ENCODE assay signal across 1 cellular context in genomic region chr2:137964066-137964858, GRCh38.
TF ChIP-seq lines count a peak whose summit lies in the region.

Gene HNMT, plus strand, starts transcription at chr2:137964473. Its CDS starts 19 bp downstream, at chr2:137964492.

TF ChIP-seq in K562, 482 proteins besides CTCF, POLR2A, EP300 and RAD21 (continued from another document and continues in another):
- TF ChIP-seq, protein P1, sequence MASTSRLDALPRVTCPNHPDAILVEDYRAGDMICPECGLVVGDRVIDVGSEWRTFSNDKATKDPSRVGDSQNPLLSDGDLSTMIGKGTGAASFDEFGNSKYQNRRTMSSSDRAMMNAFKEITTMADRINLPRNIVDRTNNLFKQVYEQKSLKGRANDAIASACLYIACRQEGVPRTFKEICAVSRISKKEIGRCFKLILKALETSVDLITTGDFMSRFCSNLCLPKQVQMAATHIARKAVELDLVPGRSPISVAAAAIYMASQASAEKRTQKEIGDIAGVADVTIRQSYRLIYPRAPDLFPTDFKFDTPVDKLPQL (IDR thresholded peaks at IDR 0.05; ENCODE audit: extremely low read depth, insufficient read length): no peak
- TF ChIP-seq PBX2 (CRISPR knock-in tag; IDR thresholded peaks at IDR 0.05; ENCODE audit: low read depth) (no peak), PBX2 (tag; conservative IDR thresholded peaks at IDR 0.05; ENCODE audit: low read depth) (peak; percentile 75), ZNF280B (CRISPR knock-in tag; IDR thresholded peaks at IDR 0.05) (no peak), ERF (CRISPR knock-in tag; IDR thresholded peaks at IDR 0.05) (no peak), ZNF311 (CRISPR knock-in tag; IDR thresholded peaks at IDR 0.05) (no peak), ZNF280A (IDR thresholded peaks at IDR 0.05; ENCODE audit: low read depth, partially characterized antibody) (no peak), NR2C1 (IDR thresholded peaks at IDR 0.05) (peak; percentile 87), NR2C1 (tag; IDR thresholded peaks at IDR 0.05) (peak; percentile 87), ESRRA (IDR thresholded peaks at IDR 0.05; ENCODE audit: borderline replicate concordance, low read depth) (no peak), ZNF253 (CRISPR knock-in tag; conservative IDR thresholded peaks at IDR 0.05) (no peak), ZNF239 (CRISPR knock-in tag; IDR thresholded peaks at IDR 0.05) (no peak), SIN3B (IDR thresholded peaks at IDR 0.05; ENCODE audit: low read depth) (no peak), ZNF384 (IDR thresholded peaks at IDR 0.05; ENCODE audit: low read depth, low read length) (peak; percentile 80), KDM2B (CRISPR knock-in tag; IDR thresholded peaks at IDR 0.05) (no peak), MEIS2 (IDR thresholded peaks at IDR 0.05; ENCODE audit: partially characterized antibody) (peak; percentile 85), MBD2 (IDR thresholded peaks at IDR 0.05; ENCODE audit: borderline replicate concordance, low read depth) (no peak; the same call in 1 of the 2 replicates), ZNF75A (CRISPR knock-in tag; IDR thresholded peaks at IDR 0.05) (no peak), ZC3H11A (IDR thresholded peaks at IDR 0.05; ENCODE audit: low read depth, low read length) (no peak), HDAC2 (IDR thresholded peaks at IDR 0.05) (peak; percentile 53; the same call in 1 of the 2 replicates), BMI1 (IDR thresholded peaks at IDR 0.05; ENCODE audit: low read length) (no peak), TAF1 (IDR thresholded peaks at IDR 0.05; ENCODE audit: control insufficient read depth, extremely low read depth, insufficient read depth, low read length, severe bottlenecking) (peak; percentile 17), PHB2 (IDR thresholded peaks at IDR 0.05; ENCODE audit: low read depth) (peak; percentile 37; the same call in 1 of the 2 replicates), ZBTB7A (IDR thresholded peaks at IDR 0.05; ENCODE audit: borderline replicate concordance, control insufficient read depth, low read depth, low read length) (no peak), NR3C1 (CRISPR knock-in tag; IDR thresholded peaks at IDR 0.05) (no peak), IRF2 (CRISPR knock-in tag; IDR thresholded peaks at IDR 0.05) (no peak), ZNF174 (CRISPR knock-in tag; IDR thresholded peaks at IDR 0.05) (no peak), HMG20B (CRISPR knock-in tag; IDR thresholded peaks at IDR 0.05) (no peak), ETV1 (tag; conservative IDR thresholded peaks at IDR 0.05; ENCODE audit: low read depth) (no peak)
- TF ChIP-seq, protein P2, sequence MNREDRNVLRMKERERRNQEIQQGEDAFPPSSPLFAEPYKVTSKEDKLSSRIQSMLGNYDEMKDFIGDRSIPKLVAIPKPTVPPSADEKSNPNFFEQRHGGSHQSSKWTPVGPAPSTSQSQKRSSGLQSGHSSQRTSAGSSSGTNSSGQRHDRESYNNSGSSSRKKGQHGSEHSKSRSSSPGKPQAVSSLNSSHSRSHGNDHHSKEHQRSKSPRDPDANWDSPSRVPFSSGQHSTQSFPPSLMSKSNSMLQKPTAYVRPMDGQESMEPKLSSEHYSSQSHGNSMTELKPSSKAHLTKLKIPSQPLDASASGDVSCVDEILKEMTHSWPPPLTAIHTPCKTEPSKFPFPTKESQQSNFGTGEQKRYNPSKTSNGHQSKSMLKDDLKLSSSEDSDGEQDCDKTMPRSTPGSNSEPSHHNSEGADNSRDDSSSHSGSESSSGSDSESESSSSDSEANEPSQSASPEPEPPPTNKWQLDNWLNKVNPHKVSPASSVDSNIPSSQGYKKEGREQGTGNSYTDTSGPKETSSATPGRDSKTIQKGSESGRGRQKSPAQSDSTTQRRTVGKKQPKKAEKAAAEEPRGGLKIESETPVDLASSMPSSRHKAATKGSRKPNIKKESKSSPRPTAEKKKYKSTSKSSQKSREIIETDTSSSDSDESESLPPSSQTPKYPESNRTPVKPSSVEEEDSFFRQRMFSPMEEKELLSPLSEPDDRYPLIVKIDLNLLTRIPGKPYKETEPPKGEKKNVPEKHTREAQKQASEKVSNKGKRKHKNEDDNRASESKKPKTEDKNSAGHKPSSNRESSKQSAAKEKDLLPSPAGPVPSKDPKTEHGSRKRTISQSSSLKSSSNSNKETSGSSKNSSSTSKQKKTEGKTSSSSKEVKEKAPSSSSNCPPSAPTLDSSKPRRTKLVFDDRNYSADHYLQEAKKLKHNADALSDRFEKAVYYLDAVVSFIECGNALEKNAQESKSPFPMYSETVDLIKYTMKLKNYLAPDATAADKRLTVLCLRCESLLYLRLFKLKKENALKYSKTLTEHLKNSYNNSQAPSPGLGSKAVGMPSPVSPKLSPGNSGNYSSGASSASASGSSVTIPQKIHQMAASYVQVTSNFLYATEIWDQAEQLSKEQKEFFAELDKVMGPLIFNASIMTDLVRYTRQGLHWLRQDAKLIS (CRISPR knock-in tag; IDR thresholded peaks at IDR 0.05): no peak
- TF ChIP-seq, protein P3, sequence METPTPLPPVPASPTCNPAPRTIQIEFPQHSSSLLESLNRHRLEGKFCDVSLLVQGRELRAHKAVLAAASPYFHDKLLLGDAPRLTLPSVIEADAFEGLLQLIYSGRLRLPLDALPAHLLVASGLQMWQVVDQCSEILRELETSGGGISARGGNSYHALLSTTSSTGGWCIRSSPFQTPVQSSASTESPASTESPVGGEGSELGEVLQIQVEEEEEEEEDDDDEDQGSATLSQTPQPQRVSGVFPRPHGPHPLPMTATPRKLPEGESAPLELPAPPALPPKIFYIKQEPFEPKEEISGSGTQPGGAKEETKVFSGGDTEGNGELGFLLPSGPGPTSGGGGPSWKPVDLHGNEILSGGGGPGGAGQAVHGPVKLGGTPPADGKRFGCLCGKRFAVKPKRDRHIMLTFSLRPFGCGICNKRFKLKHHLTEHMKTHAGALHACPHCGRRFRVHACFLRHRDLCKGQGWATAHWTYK (CRISPR knock-in tag; IDR thresholded peaks at IDR 0.05): no peak
- TF ChIP-seq, protein P4, sequence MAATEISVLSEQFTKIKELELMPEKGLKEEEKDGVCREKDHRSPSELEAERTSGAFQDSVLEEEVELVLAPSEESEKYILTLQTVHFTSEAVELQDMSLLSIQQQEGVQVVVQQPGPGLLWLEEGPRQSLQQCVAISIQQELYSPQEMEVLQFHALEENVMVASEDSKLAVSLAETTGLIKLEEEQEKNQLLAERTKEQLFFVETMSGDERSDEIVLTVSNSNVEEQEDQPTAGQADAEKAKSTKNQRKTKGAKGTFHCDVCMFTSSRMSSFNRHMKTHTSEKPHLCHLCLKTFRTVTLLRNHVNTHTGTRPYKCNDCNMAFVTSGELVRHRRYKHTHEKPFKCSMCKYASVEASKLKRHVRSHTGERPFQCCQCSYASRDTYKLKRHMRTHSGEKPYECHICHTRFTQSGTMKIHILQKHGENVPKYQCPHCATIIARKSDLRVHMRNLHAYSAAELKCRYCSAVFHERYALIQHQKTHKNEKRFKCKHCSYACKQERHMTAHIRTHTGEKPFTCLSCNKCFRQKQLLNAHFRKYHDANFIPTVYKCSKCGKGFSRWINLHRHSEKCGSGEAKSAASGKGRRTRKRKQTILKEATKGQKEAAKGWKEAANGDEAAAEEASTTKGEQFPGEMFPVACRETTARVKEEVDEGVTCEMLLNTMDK (IDR thresholded peaks at IDR 0.05; ENCODE audit: borderline replicate concordance, insufficient read depth, low read depth, low read length, poor library complexity, severe bottlenecking): no peak
- TF ChIP-seq, protein P5, sequence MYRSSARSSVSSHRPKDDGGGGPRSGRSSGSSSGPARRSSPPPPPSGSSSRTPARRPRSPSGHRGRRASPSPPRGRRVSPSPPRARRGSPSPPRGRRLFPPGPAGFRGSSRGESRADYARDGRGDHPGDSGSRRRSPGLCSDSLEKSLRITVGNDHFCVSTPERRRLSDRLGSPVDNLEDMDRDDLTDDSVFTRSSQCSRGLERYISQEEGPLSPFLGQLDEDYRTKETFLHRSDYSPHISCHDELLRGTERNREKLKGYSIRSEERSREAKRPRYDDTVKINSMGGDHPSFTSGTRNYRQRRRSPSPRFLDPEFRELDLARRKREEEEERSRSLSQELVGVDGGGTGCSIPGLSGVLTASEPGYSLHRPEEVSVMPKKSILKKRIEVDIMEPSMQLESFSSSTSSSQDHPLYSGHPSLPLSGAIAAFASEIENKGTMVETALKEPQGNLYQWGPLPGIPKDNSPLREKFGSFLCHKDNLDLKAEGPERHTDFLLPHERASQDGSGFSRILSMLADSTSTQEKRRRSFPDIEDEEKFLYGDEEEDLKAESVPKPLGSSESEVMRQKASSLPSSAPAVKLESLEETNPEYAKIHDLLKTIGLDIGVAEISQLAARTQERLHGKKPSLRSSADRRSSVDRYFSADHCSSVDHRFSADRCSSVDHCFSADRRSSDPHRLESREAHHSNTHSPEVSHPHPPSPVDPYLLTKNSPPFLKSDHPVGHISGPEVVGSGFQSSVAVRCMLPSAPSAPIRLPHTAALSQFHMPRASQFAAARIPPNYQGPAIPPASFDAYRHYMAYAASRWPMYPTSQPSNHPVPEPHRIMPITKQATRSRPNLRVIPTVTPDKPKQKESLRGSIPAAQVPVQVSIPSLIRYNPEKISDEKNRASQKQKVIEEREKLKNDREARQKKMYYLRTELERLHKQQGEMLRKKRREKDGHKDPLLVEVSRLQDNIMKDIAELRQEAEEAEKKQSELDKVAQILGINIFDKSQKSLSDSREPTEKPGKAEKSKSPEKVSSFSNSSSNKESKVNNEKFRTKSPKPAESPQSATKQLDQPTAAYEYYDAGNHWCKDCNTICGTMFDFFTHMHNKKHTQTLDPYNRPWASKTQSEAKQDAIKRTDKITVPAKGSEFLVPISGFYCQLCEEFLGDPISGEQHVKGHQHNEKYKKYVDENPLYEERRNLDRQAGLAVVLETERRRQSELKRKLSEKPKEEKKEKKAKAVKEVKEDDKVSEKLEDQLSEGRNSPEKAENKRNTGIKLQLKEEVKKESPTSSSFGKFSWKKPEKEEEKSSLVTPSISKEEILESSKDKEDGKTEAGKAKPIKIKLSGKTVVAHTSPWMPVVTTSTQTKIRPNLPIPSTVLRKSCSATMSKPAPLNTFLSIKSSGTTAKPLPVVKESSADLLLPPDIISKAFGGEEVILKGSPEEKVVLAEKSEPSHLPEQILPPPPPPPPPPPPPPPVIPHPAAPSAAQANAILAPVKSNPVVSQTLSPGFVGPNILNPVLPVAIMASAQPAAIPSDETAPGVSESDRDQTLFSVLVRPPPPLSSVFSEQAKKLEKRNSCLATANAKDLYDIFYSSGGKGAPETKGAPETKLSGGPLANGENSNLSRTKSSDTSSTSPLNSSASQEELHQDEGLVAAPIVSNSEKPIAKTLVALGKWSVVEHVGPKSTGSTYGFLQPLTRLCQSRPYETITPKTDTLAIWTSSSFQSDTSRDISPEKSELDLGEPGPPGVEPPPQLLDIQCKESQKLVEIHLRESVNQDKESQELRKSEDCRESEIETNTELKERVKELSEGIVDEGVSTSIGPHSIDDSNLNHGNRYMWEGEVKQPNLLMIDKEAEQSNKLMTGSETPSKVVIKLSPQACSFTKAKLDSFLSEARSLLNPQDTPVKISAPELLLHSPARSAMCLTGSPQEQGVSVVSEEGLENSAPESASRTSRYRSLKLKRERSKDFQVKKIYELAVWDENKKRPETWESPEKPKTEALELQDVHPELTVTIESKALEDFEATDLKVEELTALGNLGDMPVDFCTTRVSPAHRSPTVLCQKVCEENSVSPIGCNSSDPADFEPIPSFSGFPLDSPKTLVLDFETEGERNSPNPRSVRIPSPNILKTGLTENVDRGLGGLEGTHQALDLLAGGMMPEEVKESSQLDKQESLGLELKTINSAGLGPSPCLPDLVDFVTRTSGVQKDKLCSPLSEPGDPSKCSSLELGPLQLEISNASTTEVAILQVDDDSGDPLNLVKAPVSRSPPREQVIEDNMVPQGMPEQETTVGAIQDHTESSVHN (IDR thresholded peaks at IDR 0.05; ENCODE audit: borderline replicate concordance in 1 of 2, low read depth in 1 of 2): no peak; a peak in 1 of 4 replicates
